30 cellular contexts compared by ENCODE assay signal in the genomic region with DNA sequence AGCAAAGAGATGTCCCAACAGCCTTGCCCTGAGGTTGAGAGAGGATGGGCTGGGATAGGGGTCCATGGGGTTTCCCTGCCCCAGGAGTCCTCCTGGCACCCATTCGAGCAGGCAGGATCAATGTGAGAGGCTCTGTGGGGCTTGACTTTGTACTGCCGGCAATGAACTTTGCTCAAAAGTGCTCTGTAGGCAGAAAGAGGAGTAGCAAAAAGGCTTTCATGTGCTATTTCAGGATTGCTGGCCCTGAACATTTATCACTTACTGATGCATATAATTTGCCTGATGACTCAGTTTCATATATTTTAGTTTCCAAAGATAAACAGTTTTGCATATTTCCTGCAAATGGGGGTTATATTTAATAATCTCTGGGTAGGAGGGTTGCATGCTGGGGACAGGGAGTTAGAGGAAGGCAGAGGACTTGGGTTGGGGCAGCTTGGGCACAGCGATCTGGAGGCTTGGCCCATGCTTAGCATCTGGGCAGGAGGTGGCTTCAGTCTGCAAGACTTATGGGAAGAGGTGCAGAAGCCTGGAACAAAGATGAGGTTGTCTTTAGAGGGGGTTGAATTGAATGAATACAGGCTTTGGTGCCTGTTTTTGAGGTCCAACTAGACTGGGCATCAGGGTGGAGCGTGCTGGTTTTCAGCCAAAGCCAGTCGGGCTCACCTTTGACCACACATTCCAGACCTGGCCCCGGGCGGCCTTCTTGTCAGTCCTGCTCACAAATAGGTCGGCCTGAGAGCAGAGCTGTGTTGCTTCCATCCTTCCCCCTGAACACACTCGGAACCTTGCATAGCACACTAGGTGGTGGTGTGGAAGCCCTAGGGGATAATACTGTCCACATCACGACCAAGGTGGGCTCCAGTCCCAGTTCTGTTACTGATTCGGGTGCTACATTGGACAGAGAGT.
"Had no signal": no experiment of that assay in that cellular context is flagged by ENCODE, and none has a peak within 500 bp of the region (broad histone marks: within the 10 kb centered on the region; RNA-seq: fewer than 3 reads in every experiment).

No MANE protein-coding gene starts in this region.

- ATAC-seq: Panc1, Right ventricle myocardium inferior, SK-N-SH treated with all-trans-retinoic acid at 6 μM for 48 hours had no signal

- H3K4me1 ChIP-seq: SJCRH30 had no signal

- H3K4me3 ChIP-seq: PC-9, SJCRH30, SK-N-MC had no signal

- H2AFZ ChIP-seq: PC-9 had no signal

- H3K4me2 ChIP-seq: PC-9 had no signal

- DNase-seq: MM.1S, MV-4-11, NCI-H1092, NCI-H1105, NCI-H1436, NCI-H146, NCI-H1694, NCI-H187, NCI-H1930, NCI-H2029 treated with DMSO at 0.1 percent for 48 hours, NCI-H2081 treated with DMSO at 0.1 percent for 48 hours, NCI-H2107, NCI-H2171, NCI-H226, NCI-H446 treated with DMSO at 0.1 percent for 48 hours, NCI-H510A, NCI-H524, NCI-H526, NCI-H69, NCI-H748 treated with DMSO at 0.1 percent for 48 hours, NCI-H82, PC-9, SHP77, SIG-M5, SJCRH30 had no signal

- H3K9me3 ChIP-seq: SJCRH30 had no signal

- H3K36me3 ChIP-seq: SJCRH30 had no signal

- H3K27me3 ChIP-seq: SJCRH30 had no signal

- H3K27ac ChIP-seq: PC-9, RWPE1, SJCRH30, SK-N-MC had no signal
